10 cellular contexts compared by ENCODE assay signal in genomic region chr17:48546924-48547838, GRCh38. TPM values are rescaled to one million over a fixed set of nuclear protein-coding genes. Genes with fewer than 3 reads are reported as not detected.
DNase-seq lines count a peak whose midpoint lies in the region; ATAC-seq and TF ChIP-seq lines count a peak whose summit lies in the region.
"Had no signal": no experiment of that assay in that cellular context is flagged by ENCODE, and none has a peak within 500 bp of the region (broad histone marks: within the 10 kb centered on the region; RNA-seq: fewer than 3 reads in every experiment).

No MANE protein-coding gene starts in this region.

- H3K79me2 ChIP-seq in neural progenitor cell (ENCODE audit: low read depth): no peaks in the 10 kb centered on the region

- H3F3A ChIP-seq in neural progenitor cell (ENCODE audit: low read depth): peaks cover 8% of the 10 kb centered on the region

- H3K4me3 ChIP-seq in ectodermal cell (ENCODE audit: insufficient read depth, low read depth, low read length) (peak overlapping the region; percentile 27), neural progenitor cell (no peak overlapping the region)

- H3K36me3 ChIP-seq in ectodermal cell (ENCODE audit: control insufficient read depth, insufficient read depth, low read length) (no peaks in the 10 kb centered on the region), neural progenitor cell (no peaks in the 10 kb centered on the region)

- peaks cover 11% of the 10 kb centered on the region for H3K9me3 Mint-ChIP-seq in neural progenitor cell

- H3K4me2 ChIP-seq in neural progenitor cell: no peak overlapping the region

- peaks cover 11% of the 10 kb centered on the region for H3K4me1 Mint-ChIP-seq in neural progenitor cell

- peaks cover 89% of the 10 kb centered on the region for H3K27me3 Mint-ChIP-seq in neural progenitor cell (ENCODE audit: insufficient read depth, low read depth)

- peak; percentile 62 for DNase-seq in ELF-1 (ENCODE audit: low read depth, low spot score)
- DNase-seq in NCI-H2196 (lab: John Stamatoyannopoulos, UW; ENCODE audit: unreplicated experiment): peak; percentile 48
- no peak for DNase-seq in neural progenitor cell (ENCODE audit: low spot score)
- DNase-seq in LoVo (ENCODE audit: low spot score): no peak
- no peak for DNase-seq in NCI-H226
- DNase-seq in epidermal melanocyte (ENCODE audit: insufficient read length, low spot score): no peak

- peaks cover 100% of the 10 kb centered on the region for H3K27me3 ChIP-seq in ectodermal cell (ENCODE audit: control insufficient read depth, insufficient read depth, low read length, poor library complexity, severe bottlenecking)
- peaks cover 100% of the 10 kb centered on the region for H3K27me3 ChIP-seq in neural progenitor cell

- TF ChIP-seq CTCF in neural progenitor cell (IDR thresholded peaks at IDR 0.05): no peak

- H3K27ac ChIP-seq in ectodermal cell (ENCODE audit: insufficient read depth, low read depth, low read length, poor library complexity, severe bottlenecking): peak overlapping the region; percentile 68
- H3K27ac ChIP-seq in neural progenitor cell: no peak overlapping the region

- peak overlapping the region; percentile 43 for H3K4me3 Mint-ChIP-seq in neural progenitor cell

- H3K9me3 ChIP-seq in ectodermal cell (ENCODE audit: control insufficient read depth, low read length): no peaks in the 10 kb centered on the region
- no peaks in the 10 kb centered on the region for H3K9me3 ChIP-seq in neural progenitor cell (ENCODE audit: low read depth)

- no peak for ATAC-seq in GM18511 (IDR thresholded peaks at IDR 0.05; ENCODE audit: unreplicated experiment)

- H2AFZ ChIP-seq in neural progenitor cell (replicated peaks): no peak overlapping the region

- H3K27ac Mint-ChIP-seq in neural progenitor cell: no peak overlapping the region

- H3K4me1 ChIP-seq in ectodermal cell (ENCODE audit: control insufficient read depth, insufficient read depth, low read length) (peaks cover 7% of the 10 kb centered on the region), neural progenitor cell (no peaks in the 10 kb centered on the region)

- peaks cover 98% of the 10 kb centered on the region for H4K20me1 ChIP-seq in neural progenitor cell (ENCODE audit: low read depth)

- H3K36me3 Mint-ChIP-seq in neural progenitor cell: no peaks in the 10 kb centered on the region

- 17 to 24% methylated on average over 9 of the region's 10 CpGs for WGBS in ectodermal cell, 2 experiments

- H3K9ac ChIP-seq in neural progenitor cell: no peak overlapping the region

RNA-seq across cellular contexts. Expression of gene HOXB2, which starts 2.3 kb away (rescaled TPM):
- polyA plus RNA-seq in ectodermal cell (2013, experiment 1 of 4): 14.8 TPM
- polyA plus RNA-seq in ectodermal cell (2013, experiment 2 of 4): 8.5 TPM
- 31.7 TPM for polyA plus RNA-seq in ectodermal cell (2013, experiment 3 of 4)
- polyA plus RNA-seq in ectodermal cell (2013, experiment 4 of 4): 32.8 TPM
- total RNA-seq in neural progenitor cell (ENCODE audit: low replicate concordance): not detected in 2 replicates
- total RNA-seq: SK-MEL-5 had no signal
- polyA plus RNA-seq: neural cell had no signal

RNA-seq across cellular contexts. Expression of gene HOXB1, which starts 16.4 kb away (rescaled TPM):
- 8.4 TPM for polyA plus RNA-seq in ectodermal cell (2013, experiment 1 of 4)
- 6.0 TPM for polyA plus RNA-seq in ectodermal cell (2013, experiment 2 of 4)
- 19.2 TPM for polyA plus RNA-seq in ectodermal cell (2013, experiment 3 of 4)
- 20.3 TPM for polyA plus RNA-seq in ectodermal cell (2013, experiment 4 of 4)
- not detected in 2 replicates for total RNA-seq in neural progenitor cell (ENCODE audit: low replicate concordance)
- total RNA-seq: SK-MEL-5 had no signal
- polyA plus RNA-seq: neural cell had no signal

RNA-seq across cellular contexts. Expression of gene HOXB4, which starts 31.0 kb away (rescaled TPM):
- polyA plus RNA-seq in ectodermal cell (2013, experiment 1 of 4): 0.50 TPM
- 0.39 TPM for polyA plus RNA-seq in ectodermal cell (2013, experiment 2 of 4)
- polyA plus RNA-seq in ectodermal cell (2013, experiment 3 of 4): 1.8 TPM
- polyA plus RNA-seq in ectodermal cell (2013, experiment 4 of 4): 0.89 TPM
- total RNA-seq in neural progenitor cell (ENCODE audit: low replicate concordance): not detected in 2 replicates
- polyA plus RNA-seq: neural cell had no signal

RNA-seq across cellular contexts. Expression of gene HOXB3, which starts 42.9 kb away (rescaled TPM):
- 2.6 TPM for polyA plus RNA-seq in ectodermal cell (2013, experiment 1 of 4)
- polyA plus RNA-seq in ectodermal cell (2013, experiment 2 of 4): 1.8 TPM
- 8.2 TPM for polyA plus RNA-seq in ectodermal cell (2013, experiment 3 of 4)
- polyA plus RNA-seq in ectodermal cell (2013, experiment 4 of 4): 4.9 TPM
- not detected in 2 replicates for total RNA-seq in neural progenitor cell (ENCODE audit: low replicate concordance)
- polyA plus RNA-seq: neural cell had no signal

RNA-seq across cellular contexts. Expression of gene HOXB5, which starts 46.4 kb away (rescaled TPM):
- 0.44 TPM for polyA plus RNA-seq in ectodermal cell (2013, experiment 1 of 4)
- polyA plus RNA-seq in ectodermal cell (2013, experiment 2 of 4): 0.09 TPM
- 0.48 TPM for polyA plus RNA-seq in ectodermal cell (2013, experiment 3 of 4)
- polyA plus RNA-seq in ectodermal cell (2013, experiment 4 of 4): 0.45 TPM
- not detected in 2 replicates for total RNA-seq in neural progenitor cell (ENCODE audit: low replicate concordance)
- total RNA-seq: SK-MEL-5 had no signal
- polyA plus RNA-seq: neural cell had no signal

Comparison
In these comparisons a context has a peak if more than half of its experiments do, and no peak if none do; other contexts are left out.
1. DNase-seq: peak in ELF-1 (single experiment) and NCI-H2196 (single experiment); none in neural progenitor cell (single experiment), LoVo (single experiment), NCI-H226 (single experiment) and epidermal melanocyte (single experiment).